ENCODE assay signal across 14 cellular contexts in the genomic region with DNA sequence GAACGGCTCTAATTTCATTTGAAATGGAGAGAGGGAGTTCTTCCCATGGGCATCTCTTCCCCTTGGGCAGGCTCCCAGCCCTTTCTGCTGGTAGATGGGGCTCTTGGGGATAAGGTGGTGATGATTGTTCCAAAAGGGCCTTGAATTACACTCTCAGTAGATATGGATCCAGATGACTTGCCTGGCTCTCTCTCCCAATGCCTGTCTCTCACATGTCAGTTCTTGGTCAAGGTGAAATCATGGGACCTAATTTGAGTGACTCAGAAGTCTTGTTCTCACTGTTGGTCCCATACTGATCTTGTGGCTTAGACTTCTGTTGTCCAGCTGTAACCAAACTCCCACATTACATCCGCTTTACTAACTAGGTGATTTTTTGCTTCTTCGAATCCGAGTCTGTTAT.
"Had no signal": no experiment of that assay in that cellular context is flagged by ENCODE, and none has a peak within 500 bp of the region (broad histone marks: within the 10 kb centered on the region; RNA-seq: fewer than 3 reads in every experiment).

No MANE protein-coding gene starts in this region.

- H2AFZ ChIP-seq: hepatocyte had no signal

- H3K9me3 Mint-ChIP-seq: activated naive CD8-positive, alpha-beta T cell treated with anti-CD3 and anti-CD28 coated beads for 36 hours had no signal

- H3K4me2 ChIP-seq: hepatocyte had no signal

- H3K36me3 ChIP-seq: ovary had no signal

- H3K4me1 Mint-ChIP-seq: activated naive CD8-positive, alpha-beta T cell treated with anti-CD3 and anti-CD28 coated beads for 36 hours had no signal

- H3K27ac ChIP-seq: coronary artery, hepatocyte, ovary had no signal

- H3K79me2 ChIP-seq: hepatocyte had no signal

- H3K27me3 Mint-ChIP-seq: activated naive CD8-positive, alpha-beta T cell treated with anti-CD3 and anti-CD28 coated beads for 36 hours had no signal

- H3K27me3 ChIP-seq: hepatocyte, ovary had no signal

- H3K9me3 ChIP-seq: ovary had no signal

- H3K4me3 Mint-ChIP-seq: activated naive CD8-positive, alpha-beta T cell treated with anti-CD3 and anti-CD28 coated beads for 36 hours had no signal

- H3K27ac Mint-ChIP-seq: activated naive CD8-positive, alpha-beta T cell treated with anti-CD3 and anti-CD28 coated beads for 36 hours had no signal

- H3K4me3 ChIP-seq: coronary artery, hepatocyte, ovary had no signal

- DNase-seq: activated CD4-positive, alpha-beta T cell treated with anti-CD3 and anti-CD28 coated beads for 1 hour; activated CD4-positive, alpha-beta T cell treated with anti-CD3 and anti-CD28 coated beads, Interleukin-2, amount 50 U/mL, for 48 hours; activated gamma-delta T cell treated with Interleukin-2 at 50 U/mL for 16 hours; activated naive CD8-positive, alpha-beta T cell treated with anti-CD3 and anti-CD28 coated beads for 36 hours; activated T-cell treated with anti-CD3 and anti-CD28 coated beads, Interleukin-2, amount 50 U/mL, for 48 hours; aorta; effector CD4-positive, alpha-beta T cell; kidney glomerular epithelial cell; ovary; stimulated activated CD4-positive, alpha-beta T cell treated with anti-CD3 and anti-CD28 coated beads, Interleukin-12 subunit alpha, Interleukin-12 subunit beta, amount 100 ng/mL, for 4 hours; stimulated activated naive CD4-positive, alpha-beta T cell treated with Interleukin-2 at 50 U/mL for 16 hours; trophoblast cell had no signal

- H3K36me3 Mint-ChIP-seq: activated naive CD8-positive, alpha-beta T cell treated with anti-CD3 and anti-CD28 coated beads for 36 hours had no signal
